8 cellular contexts compared by ENCODE assay signal in the genomic region with DNA sequence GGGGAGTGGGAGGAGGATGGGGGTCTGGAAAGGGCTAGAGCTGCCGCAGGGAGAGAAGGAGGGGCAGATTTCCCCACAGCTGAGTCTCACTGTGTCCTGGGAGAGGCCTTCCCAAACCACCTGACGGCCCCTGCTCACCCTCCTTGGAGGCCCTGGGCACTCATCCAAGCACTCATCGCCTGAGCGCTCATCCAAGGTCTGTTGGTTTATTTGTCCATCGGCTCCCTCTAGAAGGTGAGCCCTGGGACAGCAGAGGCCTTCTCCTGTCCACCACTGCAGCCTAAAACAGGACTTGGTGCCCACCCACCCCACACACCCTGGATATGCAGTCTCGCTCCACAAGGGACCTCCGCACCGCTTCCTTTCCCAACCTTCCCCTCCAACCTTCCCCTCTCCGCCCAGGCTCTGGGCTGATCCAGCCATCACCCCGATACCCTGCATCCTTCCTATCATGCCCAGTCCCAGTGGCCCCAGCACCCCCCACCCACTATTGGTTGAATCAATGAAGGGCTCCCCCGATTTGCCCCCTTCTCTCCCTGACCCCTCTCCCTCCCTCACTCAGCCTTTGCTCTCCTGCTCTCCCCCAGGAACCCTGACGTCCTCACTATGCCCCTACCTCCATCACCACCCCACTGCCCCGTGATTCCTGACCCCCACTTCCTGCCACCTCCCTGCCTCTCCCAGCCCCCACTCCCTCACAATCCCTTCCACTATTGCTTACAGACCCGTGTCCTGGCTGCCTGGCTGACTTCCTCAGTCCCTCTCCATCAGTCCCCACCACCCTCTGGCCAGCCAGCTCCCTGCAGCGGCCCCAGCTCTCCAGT. TPM values are rescaled to one million over a fixed set of nuclear protein-coding genes. Genes with fewer than 3 reads are reported as not detected.
DNase-seq lines count a peak whose midpoint lies in the region; ATAC-seq and TF ChIP-seq lines count a peak whose summit lies in the region.

No MANE protein-coding gene starts in this region.

- ATAC-seq in stimulated activated memory B cell treated with anti-CD40 and anti-IgM and Interleukin-4, amounts not matched to agents 10 μg/mL and 1 μg/mL and 100 μg/mL, for 72 hours, result no peak
- no peak for ATAC-seq in GM21447 (IDR thresholded peaks at IDR 0.05; ENCODE audit: unreplicated experiment)
- ATAC-seq in GM18907 (IDR thresholded peaks at IDR 0.05; ENCODE audit: unreplicated experiment), result no peak

- H3K27me3 Mint-ChIP-seq in stimulated activated memory B cell treated with anti-CD40 and anti-IgM and Interleukin-4, amounts not matched to agents 10 μg/mL and 1 μg/mL and 100 μg/mL, for 72 hours, result no peaks in the 10 kb centered on the region

- H3K36me3 Mint-ChIP-seq in stimulated activated memory B cell treated with anti-CD40 and anti-IgM and Interleukin-4, amounts not matched to agents 10 μg/mL and 1 μg/mL and 100 μg/mL, for 72 hours, result peaks cover 19% of the 10 kb centered on the region

- H3K27ac ChIP-seq in iPS-20b (ENCODE audit: low read length), result no peak overlapping the region

- DNase-seq in G401 (ENCODE audit: low spot score) (peak; percentile 96), NCI-H2107 (lab: John Stamatoyannopoulos, UW) (peak; percentile 52), astrocyte of the cerebellum (ENCODE audit: low read depth) (peak; percentile 60), RPMI8226 (no peak)

- no peaks in the 10 kb centered on the region for H3K9me3 Mint-ChIP-seq in stimulated activated memory B cell treated with anti-CD40 and anti-IgM and Interleukin-4, amounts not matched to agents 10 μg/mL and 1 μg/mL and 100 μg/mL, for 72 hours

- H3K27ac Mint-ChIP-seq in stimulated activated memory B cell treated with anti-CD40 and anti-IgM and Interleukin-4, amounts not matched to agents 10 μg/mL and 1 μg/mL and 100 μg/mL, for 72 hours, result peak overlapping the region; percentile 78

- H3K4me3 ChIP-seq in astrocyte of the cerebellum (ENCODE audit: low read depth, low read length), result peak overlapping the region; percentile 80
- H3K4me3 ChIP-seq in iPS-20b (ENCODE audit: low read length), result peak overlapping the region; percentile 83; the same call in 1 of the 2 replicates

- peak overlapping the region; percentile 77; the same call in 1 of the 2 replicates for H3K9ac ChIP-seq in iPS-20b (ENCODE audit: low read depth, low read length)

- H3K27me3 ChIP-seq in iPS-20b (ENCODE audit: insufficient read depth, low read length), result no peaks in the 10 kb centered on the region

- H3K4me3 Mint-ChIP-seq in stimulated activated memory B cell treated with anti-CD40 and anti-IgM and Interleukin-4, amounts not matched to agents 10 μg/mL and 1 μg/mL and 100 μg/mL, for 72 hours, result peak overlapping the region; percentile 84

- peak; percentile 9 for TF ChIP-seq CTCF in astrocyte of the cerebellum (IDR thresholded peaks at IDR 0.05; ENCODE audit: low read depth, low read length, missing control alignments)

- H3K4me1 ChIP-seq in iPS-20b (ENCODE audit: insufficient read depth, low read length), result peaks cover 5% of the 10 kb centered on the region; the same call in 1 of the 2 replicates

- H3K36me3 ChIP-seq in iPS-20b (ENCODE audit: insufficient read depth, low read depth, low read length), result peaks cover 18% of the 10 kb centered on the region; the same call in 1 of the 2 replicates

- H3K9me3 ChIP-seq in iPS-20b (ENCODE audit: insufficient read depth, low read depth, low read length), result no peaks in the 10 kb centered on the region

- H3K4me1 Mint-ChIP-seq in stimulated activated memory B cell treated with anti-CD40 and anti-IgM and Interleukin-4, amounts not matched to agents 10 μg/mL and 1 μg/mL and 100 μg/mL, for 72 hours, result peaks cover 24% of the 10 kb centered on the region

- in situ Hi-C loops in G401 (cut with HindIII; ENCODE audit: low sequenced_read_pairs) (no loop called here), astrocyte of the cerebellum (cut with HindIII; ENCODE audit: low sequenced_read_pairs) (no loop called here)

RNA-seq across cellular contexts. Expression of a gene that starts 1.6 kb away (rescaled TPM):
- 59.6 and 72.8 TPM in 2 replicates for total RNA-seq in G401 (2014; rRNA removed; shearing (Covaris generic))

RNA-seq across cellular contexts. Expression of a gene that starts 16.1 kb away (rescaled TPM):
- total RNA-seq in G401 (2014; rRNA removed; shearing (Covaris generic)), result 86.6 and 106 TPM in 2 replicates

RNA-seq across cellular contexts. Expression of a gene that starts 53.5 kb away (rescaled TPM):
- 39.4 and 46.0 TPM in 2 replicates for total RNA-seq in G401 (2014; rRNA removed; shearing (Covaris generic))

RNA-seq across cellular contexts. Expression of a gene that starts 55.6 kb away (rescaled TPM):
- 95.8 and 109 TPM in 2 replicates for total RNA-seq in G401 (2014; rRNA removed; shearing (Covaris generic))
